ENCODE assay signal across 10 cellular contexts in genomic region chr1:226404063-226404903, GRCh38. TPM values are rescaled to one million over a fixed set of nuclear protein-coding genes. Genes with fewer than 3 reads are reported as not detected.
DNase-seq lines count a peak whose midpoint lies in the region; FAIRE-seq and TF ChIP-seq lines count a peak whose summit lies in the region.
"Had no signal": no experiment of that assay in that cellular context is flagged by ENCODE, and none has a peak within 500 bp of the region (broad histone marks: within the 10 kb centered on the region; RNA-seq: fewer than 3 reads in every experiment).

No MANE protein-coding gene starts in this region.

- DNase-seq in DMS 273 (lab: John Stamatoyannopoulos, UW; ENCODE audit: unreplicated experiment) (peak; percentile 54), DMS 273 treated with DMSO at 0.1 percent for 48 hours (lab: John Stamatoyannopoulos, UW) (no peak), GM12892 (ENCODE audit: insufficient read length) (no peak), mesendoderm (peak; percentile 37), esophagus squamous epithelium (lab: John Stamatoyannopoulos, UW) (no peak), tibial nerve (ENCODE audit: low spot score in 2 of 2) (no peak)
- no peak for DNase-seq in activated naive CD8-positive, alpha-beta T cell treated with anti-CD3 and anti-CD28 coated beads for 36 hours
- no peak for DNase-seq in stimulated activated CD4-positive, alpha-beta T cell treated with anti-CD3 and anti-CD28 coated beads, Interleukin-4, amount 100 ng/mL, for 24 hours
- DNase-seq: hippocampal formation; stimulated activated CD4-positive, alpha-beta T cell treated with anti-CD3 and anti-CD28 coated beads, Interleukin-12 subunit alpha, Interleukin-12 subunit beta, amount 100 ng/mL, for 4 hours had no signal

- H3K9me3 ChIP-seq in esophagus squamous epithelium: no peaks in the 10 kb centered on the region
- no peaks in the 10 kb centered on the region for H3K9me3 ChIP-seq in tibial nerve

- H3K36me3 ChIP-seq in mesendoderm (ENCODE audit: control insufficient read depth, insufficient read depth, low read length): peaks cover 13% of the 10 kb centered on the region
- H3K36me3 ChIP-seq in esophagus squamous epithelium: peaks cover 0 to 37% (median 16%) of the 10 kb centered on the region in 3 donors
- H3K36me3 ChIP-seq in tibial nerve: peaks cover 4 to 29% (median 10%) of the 10 kb centered on the region in 3 donors

- peak; percentile 36 for FAIRE-seq in GM12892 (lab: Jason Lieb, UNC)

- TF ChIP-seq POLR2A in GM12892 (IDR thresholded peaks at IDR 0.05; ENCODE audit: low read depth, low read length) (no peak), esophagus squamous epithelium (IDR thresholded peaks at IDR 0.05) (no peak), tibial nerve (IDR thresholded peaks at IDR 0.05) (no peak)

- H3K36me3 Mint-ChIP-seq in activated naive CD8-positive, alpha-beta T cell treated with anti-CD3 and anti-CD28 coated beads for 36 hours: peaks cover 45% of the 10 kb centered on the region

- H3K27ac ChIP-seq in mesendoderm (ENCODE audit: low read depth, low read length): peak overlapping the region; percentile 0
- peak overlapping the region in 2 of 4 donors; percentile 37 to 46 for H3K27ac ChIP-seq in esophagus squamous epithelium
- H3K27ac ChIP-seq in tibial nerve: peak overlapping the region in 1 of 4 donors; percentile 49

- TF ChIP-seq EP300 in tibial nerve (IDR thresholded peaks at IDR 0.05): no peak

- H3K27ac Mint-ChIP-seq in activated naive CD8-positive, alpha-beta T cell treated with anti-CD3 and anti-CD28 coated beads for 36 hours: no peak overlapping the region

- peak overlapping the region; percentile 100 for H3K4me3 Mint-ChIP-seq in activated naive CD8-positive, alpha-beta T cell treated with anti-CD3 and anti-CD28 coated beads for 36 hours

- H3K79me1 ChIP-seq in mesendoderm (ENCODE audit: low read length): peaks cover 36% of the 10 kb centered on the region

- no peaks in the 10 kb centered on the region for H3K27me3 Mint-ChIP-seq in activated naive CD8-positive, alpha-beta T cell treated with anti-CD3 and anti-CD28 coated beads for 36 hours

- no CpG with 5 or more reads among the region's 5 CpGs for WGBS in mesendoderm (ENCODE audit: extremely low coverage, insufficient coverage, low lambda C conversion rate)
- 46 to 79% methylated on average over 2 to 3 of the region's 5 CpGs for WGBS in esophagus squamous epithelium, 2 donors
- 52 to 58% methylated on average over 5 of the region's 5 CpGs for WGBS in tibial nerve, 2 donors

- no peaks in the 10 kb centered on the region for H3K9me3 Mint-ChIP-seq in activated naive CD8-positive, alpha-beta T cell treated with anti-CD3 and anti-CD28 coated beads for 36 hours

- H3K27me3 ChIP-seq in mesendoderm (ENCODE audit: insufficient read depth, low read length, poor library complexity): no peaks in the 10 kb centered on the region
- H3K27me3 ChIP-seq in esophagus squamous epithelium: no peaks in the 10 kb centered on the region
- no peaks in the 10 kb centered on the region for H3K27me3 ChIP-seq in tibial nerve

- intact Hi-C loops in esophagus squamous epithelium (cut with DNase I): no loop called here

- TF ChIP-seq CTCF in esophagus squamous epithelium (IDR thresholded peaks at IDR 0.05) (no peak), tibial nerve (IDR thresholded peaks at IDR 0.05) (no peak)

- peak overlapping the region; percentile 4 for H3K4me2 ChIP-seq in mesendoderm (ENCODE audit: low read length)

- H3K18ac ChIP-seq in mesendoderm (ENCODE audit: low read length): no peak overlapping the region

- H3K4me1 Mint-ChIP-seq in activated naive CD8-positive, alpha-beta T cell treated with anti-CD3 and anti-CD28 coated beads for 36 hours: peaks cover 53% of the 10 kb centered on the region

- no peak overlapping the region for H3K4ac ChIP-seq in mesendoderm (ENCODE audit: low read depth, low read length)

- H2BK15ac ChIP-seq in mesendoderm (replicated peaks; ENCODE audit: low read depth): no peak overlapping the region

- H3K23ac ChIP-seq in mesendoderm (ENCODE audit: low read length): peak overlapping the region; percentile 59

- no peak overlapping the region for H2BK120ac ChIP-seq in mesendoderm (ENCODE audit: low read depth, low read length)

- peaks cover 22% of the 10 kb centered on the region for H3K4me1 ChIP-seq in mesendoderm (ENCODE audit: control insufficient read depth, low read depth, low read length)
- peaks cover 27 to 73% (median 44%) of the 10 kb centered on the region in 3 donors for H3K4me1 ChIP-seq in esophagus squamous epithelium
- peaks cover 0 to 65% (median 42%) of the 10 kb centered on the region in 4 donors for H3K4me1 ChIP-seq in tibial nerve

- H3K56ac ChIP-seq in mesendoderm (ENCODE audit: low read length): peak overlapping the region; percentile 73

- H2AK5ac ChIP-seq in mesendoderm (ENCODE audit: low read length): no peak overlapping the region

- peaks cover 71% of the 10 kb centered on the region for H3K79me2 ChIP-seq in mesendoderm (ENCODE audit: control insufficient read depth, insufficient read depth, low read length)

- peak overlapping the region; percentile 23 for H2BK5ac ChIP-seq in mesendoderm (ENCODE audit: low read length)

- H4K8ac ChIP-seq in mesendoderm (ENCODE audit: low read depth, low read length): no peak overlapping the region

- H3K4me3 ChIP-seq in mesendoderm (ENCODE audit: low read length): no peak overlapping the region
- no peak overlapping the region for H3K4me3 ChIP-seq in esophagus squamous epithelium
- no peak overlapping the region for H3K4me3 ChIP-seq in tibial nerve

- no peak overlapping the region for H4K5ac ChIP-seq in mesendoderm (ENCODE audit: low read length)

- peak overlapping the region; percentile 27 for H3K9ac ChIP-seq in mesendoderm (ENCODE audit: low read length)

RNA-seq across cellular contexts. Expression of gene PARP1, which starts 3.6 kb away (rescaled TPM):
- 146 TPM for polyA plus RNA-seq in GM12892 (2012; ENCODE audit: missing spikeins)
- 100 to 1,000 TPM; 226 to 228 TPM for total RNA-seq in activated naive CD8-positive, alpha-beta T cell treated with anti-CD3 and anti-CD28 coated beads for 36 hours
- 277 TPM for polyA plus RNA-seq in mesendoderm (2013, experiment 1 of 2)
- polyA plus RNA-seq in mesendoderm (2013, experiment 2 of 2): 282 TPM
- total RNA-seq in esophagus squamous epithelium (100 to 1,000 TPM in 1 of 4 donors, 10 to 100 TPM in 3; 56.1 to 119 (median 85.0) TPM), tibial nerve (100 to 1,000 TPM in 2 of 4 donors, 10 to 100 TPM in 2; 91.5 to 117 (median 99.5) TPM)

Comparison
In these comparisons a context has a peak if more than half of its experiments do, and no peak if none do; other contexts are left out.
1. DNase-seq: peak in DMS 273 (single experiment) and mesendoderm (single experiment); none in DMS 273 treated with DMSO at 0.1 percent for 48 hours (single experiment), GM12892 (single experiment), activated naive CD8-positive, alpha-beta T cell treated with anti-CD3 and anti-CD28 coated beads for 36 hours (single experiment), stimulated activated CD4-positive, alpha-beta T cell treated with anti-CD3 and anti-CD28 coated beads, Interleukin-4, amount 100 ng/mL, for 24 hours (single experiment), esophagus squamous epithelium (single experiment) and tibial nerve (0 of 2).